In genomic region chr9:82987370-82987769, GRCh38 we compare ENCODE assay signal across 13 cellular contexts.
DNase-seq lines count a peak whose midpoint lies in the region; ATAC-seq, FAIRE-seq and TF ChIP-seq lines count a peak whose summit lies in the region.
"Had no signal": no experiment of that assay in that cellular context is flagged by ENCODE, and none has a peak within 500 bp of the region (broad histone marks: within the 10 kb centered on the region; RNA-seq: fewer than 3 reads in every experiment).

No MANE protein-coding gene starts in this region.

- intact Hi-C loops in mucosa of descending colon (cut with DNase I, micrococcal nuclease) (no loop called here), transverse colon (cut with DNase I; ENCODE audit: low total_unique reads) (no loop called here)

- H2BK5ac ChIP-seq in neuronal stem cell (ENCODE audit: low read length): no peak overlapping the region

- H3K18ac ChIP-seq in neuronal stem cell (ENCODE audit: low read length): no peak overlapping the region

- H3K27me3 ChIP-seq in Loucy (ENCODE audit: insufficient read depth, low read length, poor library complexity, severe bottlenecking) (no peaks in the 10 kb centered on the region), transverse colon (no peaks in the 10 kb centered on the region), neuronal stem cell (ENCODE audit: control insufficient read depth in 3 of 3, insufficient read depth in 3 of 3, low read depth in 1 of 3, low read length in 3 of 3) (no peaks in the 10 kb centered on the region)
- H3K27me3 ChIP-seq: BLaER1 treated with 17β-estradiol and CSF1 and Interleukin-3, amounts not matched to agents 10 nM and 100 nM had no signal

- no peak overlapping the region for H2BK120ac ChIP-seq in neuronal stem cell (ENCODE audit: low read depth, low read length)

- no peak overlapping the region for H4K8ac ChIP-seq in neuronal stem cell (ENCODE audit: low read depth, low read length)

- TF ChIP-seq POLR2A in transverse colon (IDR thresholded peaks at IDR 0.05): no peak

- H2BK12ac ChIP-seq in neuronal stem cell (ENCODE audit: low read length): no peak overlapping the region

- no peak overlapping the region for H4K91ac ChIP-seq in neuronal stem cell (ENCODE audit: low read depth, low read length, poor library complexity)

- no peak overlapping the region for H3K4ac ChIP-seq in neuronal stem cell (ENCODE audit: low read length)

- H3K36me3 ChIP-seq in Loucy (ENCODE audit: insufficient read depth, low read length): no peaks in the 10 kb centered on the region
- no peaks in the 10 kb centered on the region for H3K36me3 ChIP-seq in mucosa of descending colon (ENCODE audit: low read depth)
- no peaks in the 10 kb centered on the region for H3K36me3 ChIP-seq in transverse colon
- no peaks in the 10 kb centered on the region for H3K36me3 ChIP-seq in neuronal stem cell (replicated peaks in 1 of 2; ENCODE audit: control insufficient read depth in 2 of 2, insufficient read depth in 2 of 2, low read length in 2 of 2)
- H3K36me3 ChIP-seq: BLaER1 treated with 17β-estradiol and CSF1 and Interleukin-3, amounts not matched to agents 10 nM and 100 nM had no signal

- H3K9me3 ChIP-seq in Loucy (ENCODE audit: insufficient read depth, low read depth, low read length): no peaks in the 10 kb centered on the region
- H3K9me3 ChIP-seq in mucosa of descending colon: no peaks in the 10 kb centered on the region
- H3K9me3 ChIP-seq in transverse colon: no peaks in the 10 kb centered on the region
- no peaks in the 10 kb centered on the region for H3K9me3 ChIP-seq in neuronal stem cell (replicated peaks in 1 of 2; ENCODE audit: control insufficient read depth in 2 of 2, insufficient read depth in 1 of 2, low read depth in 1 of 2, low read length in 2 of 2)

- H2AFZ ChIP-seq in Loucy (ENCODE audit: low read length): peak overlapping the region; percentile 44; the same call in 1 of the 2 replicates
- H2AFZ ChIP-seq in neuronal stem cell (ENCODE audit: low read length): no peak overlapping the region

- TF ChIP-seq EP300 in transverse colon (IDR thresholded peaks at IDR 0.05; ENCODE audit: low read depth): no peak

- no peaks in the 10 kb centered on the region for H3K79me2 ChIP-seq in Loucy (ENCODE audit: insufficient read depth, low read length)

- no peaks in the 10 kb centered on the region for H3K79me1 ChIP-seq in neuronal stem cell (ENCODE audit: low read depth, low read length)

- H2BK15ac ChIP-seq in neuronal stem cell (ENCODE audit: low read length): no peak overlapping the region

- H3F3A ChIP-seq in Loucy (ENCODE audit: low read depth): no peaks in the 10 kb centered on the region

- no peak overlapping the region for H2AK5ac ChIP-seq in neuronal stem cell (ENCODE audit: low read depth, low read length)

- TF ChIP-seq CTCF in Loucy (conservative IDR thresholded peaks at IDR 0.05; ENCODE audit: low read length) (no peak), mucosa of descending colon (IDR thresholded peaks at IDR 0.05) (no peak), transverse colon (IDR thresholded peaks at IDR 0.05) (no peak)

- H3K27ac ChIP-seq in transverse colon (peak overlapping the region in 2 of 4 donors; percentile 57 to 68), neuronal stem cell (replicated peaks; ENCODE audit: low read length) (no peak overlapping the region)
- H3K27ac ChIP-seq: BLaER1 treated with 17β-estradiol and CSF1 and Interleukin-3, amounts not matched to agents 10 nM and 100 nM had no signal

- H3K4me3 ChIP-seq in Loucy (ENCODE audit: low read length, poor library complexity, severe bottlenecking): no peak overlapping the region
- no peak overlapping the region for H3K4me3 ChIP-seq in mucosa of descending colon
- H3K4me3 ChIP-seq in transverse colon: no peak overlapping the region
- no peak overlapping the region for H3K4me3 ChIP-seq in neuronal stem cell (ENCODE audit: low read length in 2 of 2)
- H3K4me3 ChIP-seq: BLaER1 treated with 17β-estradiol and CSF1 and Interleukin-3, amounts not matched to agents 10 nM and 100 nM had no signal

- no peak overlapping the region for H3K23ac ChIP-seq in neuronal stem cell (ENCODE audit: low read depth, low read length, poor library complexity)

- in situ Hi-C loops in transverse colon (cut with MboI; ENCODE audit: low pct_ligation_motif_present in 1 of 4, low pct_unique_long_range_greater_than_20kb in 1 of 4, low sequenced_read_pairs in 3 of 4): no loop called here

- H3K4me2 ChIP-seq in Loucy (ENCODE audit: low read depth, low read length, poor library complexity, severe bottlenecking): no peak overlapping the region
- H3K4me2 ChIP-seq in neuronal stem cell (ENCODE audit: insufficient read depth, low read length, poor library complexity, severe bottlenecking): no peak overlapping the region
- H3K4me2 ChIP-seq: BLaER1 treated with 17β-estradiol and CSF1 and Interleukin-3, amounts not matched to agents 10 nM and 100 nM had no signal

- DNase-seq in mucosa of descending colon (peak; percentile 73 to 80 (median 80)), transverse colon (peak; percentile 78), neuronal stem cell (ENCODE audit: low spot score) (no peak), NCI-H2107 (lab: John Stamatoyannopoulos, UW) (no peak)
- DNase-seq: Calu3; CD8-positive, alpha-beta T cell; DMS79 treated with DMSO at 0.1 percent for 48 hours; GF-D8; H9 had no signal

- no peaks in the 10 kb centered on the region for H3K9me2 ChIP-seq in Loucy (replicated peaks; ENCODE audit: low read depth, low read length)

- H3K9ac ChIP-seq in Loucy (ENCODE audit: low read depth, low read length, poor library complexity, severe bottlenecking) (no peak overlapping the region), neuronal stem cell (ENCODE audit: low read depth, low read length, poor library complexity) (no peak overlapping the region)
- H3K9ac ChIP-seq: BLaER1 treated with 17β-estradiol and CSF1 and Interleukin-3, amounts not matched to agents 10 nM and 100 nM had no signal

- ATAC-seq in mucosa of descending colon: peak; percentile 93
- ATAC-seq: CD8-positive, alpha-beta T cell had no signal

- no peak overlapping the region for H3K14ac ChIP-seq in neuronal stem cell (ENCODE audit: low read length)

- H3K4me1 ChIP-seq in Loucy (ENCODE audit: insufficient read depth, low read length, poor library complexity, severe bottlenecking) (peaks cover 69% of the 10 kb centered on the region), mucosa of descending colon (ENCODE audit: low read depth) (peaks cover 17% of the 10 kb centered on the region), transverse colon (peaks cover 3 to 27% (median 10%) of the 10 kb centered on the region in 4 donors), neuronal stem cell (ENCODE audit: control insufficient read depth in 2 of 2, insufficient read depth in 1 of 2, low read depth in 1 of 2, low read length in 2 of 2) (no peaks in the 10 kb centered on the region)

- 33 to 37% methylated on average over 2 to 4 of the region's 4 CpGs for WGBS in transverse colon (ENCODE audit: low coverage in 1 of 2), 2 donors
- WGBS in neuronal stem cell (ENCODE audit: extremely low coverage in 2 of 2, insufficient read length in 2 of 2, insufficient replicate concordance in 1 of 2), 2 donors: no CpG with 5 or more reads among the region's 4 CpGs

- peak; percentile 71 for FAIRE-seq in colon (lab: Jason Lieb, UNC)
- FAIRE-seq: H1 had no signal

- H4K20me1 ChIP-seq in Loucy (ENCODE audit: insufficient read depth, low read length, poor library complexity, severe bottlenecking): no peaks in the 10 kb centered on the region
- H4K20me1 ChIP-seq: BLaER1 treated with 17β-estradiol and CSF1 and Interleukin-3, amounts not matched to agents 10 nM and 100 nM had no signal

Comparison
In these comparisons a context has a peak if more than half of its experiments do, and no peak if none do; other contexts are left out.
1. DNase-seq: peak in mucosa of descending colon (3 of 3) and transverse colon (single experiment); none in neuronal stem cell (single experiment) and NCI-H2107 (single experiment).